In genomic region chr13:110261166-110262081, GRCh38 we compare ENCODE assay signal across 14 cellular contexts. TPM values are rescaled to one million over a fixed set of nuclear protein-coding genes. Genes with fewer than 3 reads are reported as not detected.
DNase-seq lines count a peak whose midpoint lies in the region; ATAC-seq lines count a peak whose summit lies in the region.
"Had no signal": no experiment of that assay in that cellular context is flagged by ENCODE, and none has a peak within 500 bp of the region (broad histone marks: within the 10 kb centered on the region; RNA-seq: fewer than 3 reads in every experiment).

No MANE protein-coding gene starts in this region.

- H3K9me3 ChIP-seq in SJSA1 (replicated peaks) (no peaks in the 10 kb centered on the region), skeletal muscle tissue (ENCODE audit: control insufficient read depth in 3 of 3, low read length in 3 of 3) (no peaks in the 10 kb centered on the region)
- H3K9me3 ChIP-seq: mucosa of descending colon had no signal

- H3K4me3 ChIP-seq in SJSA1: no peak overlapping the region
- no peak overlapping the region for H3K4me3 ChIP-seq in skeletal muscle tissue (ENCODE audit: low read length in 3 of 3)
- H3K4me3 ChIP-seq: mucosa of descending colon had no signal

- H3K4me1 ChIP-seq in SJSA1 (replicated peaks) (peaks cover 71% of the 10 kb centered on the region), skeletal muscle tissue (ENCODE audit: control insufficient read depth in 3 of 3, insufficient read depth in 3 of 3, low read length in 3 of 3) (peaks cover 35 to 55% (median 41%) of the 10 kb centered on the region in 3 donors)

- H3K27ac ChIP-seq in SJSA1 (0 out of 2 replicates have a peak overlapping the region, but pooled peaks have one; percentile 6), skeletal muscle tissue (ENCODE audit: low read depth, low read length) (peak overlapping the region; percentile 62)

- H3K9ac ChIP-seq in skeletal muscle tissue (ENCODE audit: low read depth in 1 of 3, low read length in 3 of 3): no peak overlapping the region

- no peak for ATAC-seq in HG03342 (IDR thresholded peaks at IDR 0.05; ENCODE audit: unreplicated experiment)
- ATAC-seq: activated naive CD8-positive, alpha-beta T cell treated with anti-CD3 and anti-CD28 coated beads, Interleukin-2, amount 50 U/mL, for 24 hours had no signal

- H3K36me3 ChIP-seq in SJSA1 (peaks cover 21% of the 10 kb centered on the region), skeletal muscle tissue (ENCODE audit: control insufficient read depth in 3 of 3, insufficient read depth in 3 of 3, low read length in 3 of 3) (no peaks in the 10 kb centered on the region)

- H3K27me3 ChIP-seq in SJSA1 (replicated peaks) (no peaks in the 10 kb centered on the region), skeletal muscle tissue (ENCODE audit: control insufficient read depth in 3 of 3, insufficient read depth in 3 of 3, low read length in 3 of 3) (peaks cover 10 to 25% (median 14%) of the 10 kb centered on the region in 3 donors)

- DNase-seq in Daoy (ENCODE audit: low read depth) (peak; percentile 33), SJSA1 (ENCODE audit: low read depth in 1 of 2, low spot score in 2 of 2) (peak in 1 of 2 experiments; percentile 52), iPS-NIHi11 (ENCODE audit: low spot score) (peak; percentile 39), cerebellar cortex (ENCODE audit: low spot score) (no peak), NCI-H446 treated with DMSO at 0.1 percent for 48 hours (lab: John Stamatoyannopoulos, UW) (no peak), NCI-H1048 (lab: John Stamatoyannopoulos, UW) (no peak)
- DNase-seq: activated CD8-positive, alpha-beta memory T cell treated with anti-CD3 and anti-CD28 coated beads, Interleukin-2, amount 50 U/mL, for 48 hours; activated naive CD8-positive, alpha-beta T cell treated with anti-CD3 and anti-CD28 coated beads, Interleukin-2, amount 50 U/mL, for 24 hours; NCI-H1092; NCI-H446; SHP77 had no signal

RNA-seq across cellular contexts. Expression of gene COL4A1, which starts 45.5 kb away (rescaled TPM):
- 257 and 261 TPM in 2 replicates for total RNA-seq in Daoy (2014; rRNA removed; shearing (Covaris generic))
- total RNA-seq in SJSA1 (2014; rRNA removed; shearing (Covaris generic)): 489 and 591 TPM in 2 replicates
- 774 TPM for total RNA-seq in skeletal muscle tissue

RNA-seq across cellular contexts. Expression of gene COL4A2, which starts 45.7 kb away (rescaled TPM):
- total RNA-seq in Daoy (2014; rRNA removed; shearing (Covaris generic)): 247 and 262 TPM in 2 replicates
- 677 and 741 TPM in 2 replicates for total RNA-seq in SJSA1 (2014; rRNA removed; shearing (Covaris generic))
- 511 TPM for total RNA-seq in skeletal muscle tissue

Comparison
In these comparisons a context has a peak if more than half of its experiments do, and no peak if none do; other contexts are left out.
1. DNase-seq: peak in Daoy (single experiment) and iPS-NIHi11 (single experiment); none in cerebellar cortex (single experiment), NCI-H446 treated with DMSO at 0.1 percent for 48 hours (single experiment) and NCI-H1048 (single experiment).